Comparison of ENCODE assay signal across 12 cellular contexts in the genomic region with DNA sequence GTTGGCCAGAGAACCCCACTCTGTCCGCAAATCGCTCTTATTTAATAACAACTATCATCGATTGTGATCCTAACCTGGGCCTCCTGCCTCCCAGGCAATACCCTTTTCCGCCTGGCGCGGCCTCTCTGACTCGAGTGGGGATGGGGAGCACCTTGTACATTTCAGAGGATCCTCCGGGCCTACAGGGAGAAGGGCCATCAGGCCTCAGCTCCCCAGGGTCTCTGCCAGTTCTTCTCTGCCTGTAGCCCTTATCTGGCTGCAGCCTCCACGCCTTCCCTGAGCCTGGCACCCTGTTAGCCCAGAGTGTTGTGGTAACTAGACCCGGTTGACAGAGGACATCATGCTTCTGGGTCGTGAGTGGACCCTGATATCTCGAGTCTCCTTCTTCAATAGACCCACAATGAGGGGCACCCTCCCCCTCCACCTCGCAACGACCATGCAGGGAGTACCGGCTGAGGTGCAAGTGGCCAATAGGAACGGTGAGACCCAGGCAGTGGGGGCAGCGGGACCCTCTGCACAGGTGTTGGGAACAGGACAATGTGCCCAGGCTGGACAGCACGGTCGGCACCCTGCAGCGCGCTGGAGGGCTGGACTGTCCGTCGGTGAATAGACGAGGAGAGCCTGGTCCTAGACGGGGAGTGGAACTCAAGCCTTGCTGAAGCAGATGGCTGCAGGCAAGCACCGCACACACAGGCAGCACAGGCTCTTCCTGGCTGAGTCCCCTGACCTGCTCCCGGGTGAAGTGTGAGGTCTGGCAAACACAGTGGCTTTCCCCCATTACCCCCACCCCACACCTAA. TPM values are rescaled to one million over a fixed set of nuclear protein-coding genes. Genes with fewer than 3 reads are reported as not detected.
A peak's percentile ranks its signal among the peaks of the same experiment; 100 is the strongest.
DNase-seq lines count a peak whose midpoint lies in the region; ATAC-seq and TF ChIP-seq lines count a peak whose summit lies in the region.
"Had no signal": no experiment of that assay in that cellular context is flagged by ENCODE, and none has a peak within 500 bp of the region (broad histone marks: within the 10 kb centered on the region; RNA-seq: fewer than 3 reads in every experiment).

No MANE protein-coding gene starts in this region.

- H3K9me3 Mint-ChIP-seq in MCF 10A (ENCODE audit: unreplicated experiment): no peaks in the 10 kb centered on the region
- no peaks in the 10 kb centered on the region for H3K9me3 Mint-ChIP-seq in activated naive CD8-positive, alpha-beta T cell treated with anti-CD3 and anti-CD28 coated beads, Interleukin-2, amount 10 ng/mL, durations not matched to agents 7 days and 5 days

- intact Hi-C loops in breast epithelium (cut with DNase I; ENCODE audit: low total_unique reads): no loop called here
- intact Hi-C loops in MCF 10A (cut with micrococcal nuclease): no loop called here

- no peaks in the 10 kb centered on the region for H3K9me3 ChIP-seq in breast epithelium
- H3K9me3 ChIP-seq in stomach smooth muscle (ENCODE audit: control insufficient read depth in 2 of 2, low read length in 2 of 2): no peaks in the 10 kb centered on the region
- no peaks in the 10 kb centered on the region for H3K9me3 ChIP-seq in SJCRH30 (replicated peaks)
- H3K9me3 ChIP-seq: BE2C had no signal

- peaks cover 31% of the 10 kb centered on the region for H3K4me1 Mint-ChIP-seq in MCF 10A (ENCODE audit: insufficient read depth, unreplicated experiment)
- peaks cover 51% of the 10 kb centered on the region for H3K4me1 Mint-ChIP-seq in activated naive CD8-positive, alpha-beta T cell treated with anti-CD3 and anti-CD28 coated beads, Interleukin-2, amount 10 ng/mL, durations not matched to agents 7 days and 5 days

- no peak for TF ChIP-seq POLR2A in breast epithelium (IDR thresholded peaks at IDR 0.05)

- CTCF ChIA-PET in MCF 10A (lab: Yijun Ruan, JAX): interaction anchor here (0.8 to 2.8 kb wide), 2 partner anchors 18 to 76 kb away, joined by 3 to 12 read pairs; no protein-coding TSS in a partner anchor

- TF ChIP-seq CTCF in breast epithelium (IDR thresholded peaks at IDR 0.05) (no peak), MCF 10A (IDR thresholded peaks at IDR 0.05; ENCODE audit: unreplicated experiment) (no peak)

- peaks cover 8 to 55% of the 10 kb centered on the region in 2 donors for H3K27me3 ChIP-seq in breast epithelium
- peaks cover 53 to 62% of the 10 kb centered on the region in 2 donors for H3K27me3 ChIP-seq in stomach smooth muscle (ENCODE audit: control insufficient read depth in 1 of 2, insufficient read depth in 2 of 2, low read length in 2 of 2)
- H3K27me3 ChIP-seq in SJCRH30: peaks cover 33% of the 10 kb centered on the region

- POLR2A ChIA-PET in MCF 10A (lab: Yijun Ruan, JAX): interaction anchor here (0.7 kb wide), 1 partner anchor 50 kb away, joined by 4 read pairs; no protein-coding TSS in a partner anchor
- POLR2A ChIA-PET in activated naive CD8-positive, alpha-beta T cell treated with anti-CD3 and anti-CD28 coated beads, Interleukin-2, amount 10 ng/mL, durations not matched to agents 7 days and 5 days (lab: Charles Lee): interaction anchor here (0.6 to 1.4 kb wide), 5 partner anchors 17 to 80 kb away, joined by 3 to 6 read pairs (median 4); no protein-coding TSS in a partner anchor

- H3K36me3 ChIP-seq in breast epithelium (no peaks in the 10 kb centered on the region), stomach smooth muscle (ENCODE audit: control insufficient read depth in 2 of 2, insufficient read depth in 2 of 2, low read length in 2 of 2) (no peaks in the 10 kb centered on the region), SJCRH30 (no peaks in the 10 kb centered on the region)
- H3K36me3 ChIP-seq: BE2C had no signal

- H3K27ac ChIP-seq in breast epithelium: no peak overlapping the region
- H3K27ac ChIP-seq in stomach smooth muscle (ENCODE audit: low read length): no peak overlapping the region
- H3K27ac ChIP-seq in SJCRH30: no peak overlapping the region

- H3K4me3 Mint-ChIP-seq in MCF 10A (ENCODE audit: unreplicated experiment): no peak overlapping the region
- peak overlapping the region; percentile 80 for H3K4me3 Mint-ChIP-seq in activated naive CD8-positive, alpha-beta T cell treated with anti-CD3 and anti-CD28 coated beads, Interleukin-2, amount 10 ng/mL, durations not matched to agents 7 days and 5 days

- no peaks in the 10 kb centered on the region for H3K27me3 Mint-ChIP-seq in MCF 10A (ENCODE audit: insufficient read depth, unreplicated experiment)
- peaks cover 15% of the 10 kb centered on the region for H3K27me3 Mint-ChIP-seq in activated naive CD8-positive, alpha-beta T cell treated with anti-CD3 and anti-CD28 coated beads, Interleukin-2, amount 10 ng/mL, durations not matched to agents 7 days and 5 days

- no TSS peak for BruUV-seq in MCF 10A (replicated peaks; lab: Mats Ljungman, UMichigan)

- no peak for ATAC-seq in activated naive CD8-positive, alpha-beta T cell treated with anti-CD3 and anti-CD28 coated beads, Interleukin-2, amount 10 ng/mL, durations not matched to agents 7 days and 5 days (ENCODE audit: low read depth)

- no peak overlapping the region for H3K9ac ChIP-seq in stomach smooth muscle (ENCODE audit: low read length in 2 of 2)

- peak overlapping the region in 2 of 3 donors; percentile 44 to 64 for H3K4me3 ChIP-seq in breast epithelium
- peak overlapping the region; percentile 49 to 51 for H3K4me3 ChIP-seq in stomach smooth muscle (ENCODE audit: low read length in 2 of 2)
- H3K4me3 ChIP-seq in SJCRH30: no peak overlapping the region

- H3K36me3 Mint-ChIP-seq in MCF 10A (ENCODE audit: insufficient read depth, unreplicated experiment): no peaks in the 10 kb centered on the region
- H3K36me3 Mint-ChIP-seq in activated naive CD8-positive, alpha-beta T cell treated with anti-CD3 and anti-CD28 coated beads, Interleukin-2, amount 10 ng/mL, durations not matched to agents 7 days and 5 days: no peaks in the 10 kb centered on the region

- H3K4me1 ChIP-seq in breast epithelium (peaks cover 0 to 9% of the 10 kb centered on the region in 2 donors), stomach smooth muscle (ENCODE audit: control insufficient read depth, insufficient read depth, low read length) (peaks cover 10% of the 10 kb centered on the region), SJCRH30 (no peaks in the 10 kb centered on the region)
- H3K4me1 ChIP-seq: BE2C had no signal

- no peak overlapping the region for H3K27ac Mint-ChIP-seq in MCF 10A (ENCODE audit: low read depth, unreplicated experiment)
- peak overlapping the region; percentile 1 for H3K27ac Mint-ChIP-seq in activated naive CD8-positive, alpha-beta T cell treated with anti-CD3 and anti-CD28 coated beads, Interleukin-2, amount 10 ng/mL, durations not matched to agents 7 days and 5 days

- no peak for DNase-seq in breast epithelium (ENCODE audit: low spot score in 2 of 2)
- no peak for DNase-seq in MCF 10A (ENCODE audit: unreplicated experiment)
- DNase-seq in activated naive CD8-positive, alpha-beta T cell treated with anti-CD3 and anti-CD28 coated beads, Interleukin-2, amount 10 ng/mL, durations not matched to agents 7 days and 5 days: no peak
- DNase-seq in islet precursor cell: peak; percentile 47
- no peak for DNase-seq in SJCRH30
- no peak for DNase-seq in NCI-H2107 (lab: John Stamatoyannopoulos, UW)
- DNase-seq in globus pallidus (ENCODE audit: low spot score): no peak
- DNase-seq: BE2C, NCI-H748 treated with DMSO at 0.1 percent for 48 hours, occipital lobe had no signal

RNA-seq across cellular contexts. Expression of a gene that starts 7.1 kb away (rescaled TPM):
- total RNA-seq in breast epithelium (under 1 TPM in 1 of 3 donors, not detected in 2; 0.66 TPM), MCF 10A (2022) (8.6 and 14.2 TPM in 2 replicates)
- total RNA-seq in activated naive CD8-positive, alpha-beta T cell treated with anti-CD3 and anti-CD28 coated beads, Interleukin-2, amount 10 ng/mL, durations not matched to agents 7 days and 5 days: 10 to 100 TPM in 1 of 2 experiments, 1 to 10 TPM in 1; 7.9 to 10.3 TPM
- not detected in 2 replicates for total RNA-seq in SJCRH30 (2014; rRNA removed; shearing (Covaris generic))

RNA-seq across cellular contexts. Expression of a gene that starts 11.5 kb away (rescaled TPM):
- total RNA-seq in breast epithelium: under 1 TPM in 2 of 3 donors, not detected in 1; 0.48 to 0.59 TPM
- not detected in 2 replicates for total RNA-seq in MCF 10A (2022)
- 1 to 10 TPM; 9.3 to 9.9 TPM for total RNA-seq in activated naive CD8-positive, alpha-beta T cell treated with anti-CD3 and anti-CD28 coated beads, Interleukin-2, amount 10 ng/mL, durations not matched to agents 7 days and 5 days
- total RNA-seq in SJCRH30 (2014; rRNA removed; shearing (Covaris generic)): not detected in 2 replicates
- total RNA-seq: frontal cortex, occipital lobe had no signal

RNA-seq across cellular contexts. Expression of a gene that starts 43.2 kb away (rescaled TPM):
- 10 to 100 TPM in 2 of 3 donors, 1 to 10 TPM in 1; 8.3 to 12.8 (median 12.3) TPM for total RNA-seq in breast epithelium
- not detected in 2 replicates for total RNA-seq in MCF 10A (2022)
- 1,000 to 10,000 TPM; 1,078 to 1,088 TPM for total RNA-seq in activated naive CD8-positive, alpha-beta T cell treated with anti-CD3 and anti-CD28 coated beads, Interleukin-2, amount 10 ng/mL, durations not matched to agents 7 days and 5 days
- not detected in 2 replicates for total RNA-seq in SJCRH30 (2014; rRNA removed; shearing (Covaris generic))
- total RNA-seq: frontal cortex had no signal

RNA-seq across cellular contexts. Expression of a gene that starts 49.6 kb away (rescaled TPM):
- total RNA-seq in breast epithelium (not detected), MCF 10A (2022) (not detected in 2 replicates)
- not detected for total RNA-seq in activated naive CD8-positive, alpha-beta T cell treated with anti-CD3 and anti-CD28 coated beads, Interleukin-2, amount 10 ng/mL, durations not matched to agents 7 days and 5 days
- not detected in 2 replicates for total RNA-seq in SJCRH30 (2014; rRNA removed; shearing (Covaris generic))
- total RNA-seq: frontal cortex, occipital lobe had no signal

RNA-seq across cellular contexts. Expression of a gene that starts 54.6 kb away (rescaled TPM):
- 10 to 100 TPM; 15.0 to 25.5 (median 24.9) TPM for total RNA-seq in breast epithelium
- 17.7 and 20.3 TPM in 2 replicates for total RNA-seq in MCF 10A (2022)
- total RNA-seq in activated naive CD8-positive, alpha-beta T cell treated with anti-CD3 and anti-CD28 coated beads, Interleukin-2, amount 10 ng/mL, durations not matched to agents 7 days and 5 days: 10 to 100 TPM; 60.5 to 64.1 TPM
- total RNA-seq in SJCRH30 (2014; rRNA removed; shearing (Covaris generic)): 3.5 and 5.3 TPM in 2 replicates

Comparison
In these comparisons a context has a peak if more than half of its experiments do, and no peak if none do; other contexts are left out.
1. RNA of a gene that starts 11.5 kb away (total RNA-seq): 9.3 to 9.9 TPM in activated naive CD8-positive, alpha-beta T cell treated with anti-CD3 and anti-CD28 coated beads, Interleukin-2, amount 10 ng/mL, durations not matched to agents 7 days and 5 days; 0.48 to 0.59 TPM in breast epithelium, not detected in MCF 10A and not detected in SJCRH30; every median in the first group is over 4 times any median in the second.
2. RNA of a gene that starts 43.2 kb away (total RNA-seq): 1,078 to 1,088 TPM in activated naive CD8-positive, alpha-beta T cell treated with anti-CD3 and anti-CD28 coated beads, Interleukin-2, amount 10 ng/mL, durations not matched to agents 7 days and 5 days; 8.3 to 12.8 TPM in breast epithelium, not detected in MCF 10A and not detected in SJCRH30; every median in the first group is over 10 times any median in the second.